ENCODE assay signal across 1 cellular context in genomic region chr11:66958232-66958955, GRCh38.
TF ChIP-seq lines count a peak whose summit lies in the region.

Gene PC (minus strand): TSS chr11:66958383. CDS start chr11:66872159, 86,224 bp downstream.

TF ChIP-seq in HepG2, 621 proteins besides CTCF, POLR2A, EP300 and RAD21 (continued from another document and continues in another):
- TF ChIP-seq ZBTB40 (IDR thresholded peaks at IDR 0.05) (no peak), ZBTB40 (CRISPR knock-in tag; IDR thresholded peaks at IDR 0.05) (0 out of 2 replicates have a peak, but pooled peaks have one; percentile 64), SMYD3 (CRISPR knock-in tag; IDR thresholded peaks at IDR 0.05) (peak; percentile 98), ZMAT3 (CRISPR knock-in tag; conservative IDR thresholded peaks at IDR 0.05) (peak; percentile 79; the same call in 1 of the 2 replicates), BRD4 (CRISPR knock-in tag; IDR thresholded peaks at IDR 0.05) (0 out of 2 replicates have a peak, but pooled peaks have one; percentile 50), PTBP1 (IDR thresholded peaks at IDR 0.05; ENCODE audit: low read depth, low read length, poor library complexity, severe bottlenecking) (peak; percentile 88), ARHGAP35 (CRISPR knock-in tag; IDR thresholded peaks at IDR 0.05; ENCODE audit: borderline replicate concordance) (no peak; the same call in 1 of the 2 replicates), KDM2A (CRISPR knock-in tag; IDR thresholded peaks at IDR 0.05; ENCODE audit: borderline replicate concordance, low read depth) (0 out of 2 replicates have a peak, but pooled peaks have one; percentile 66), HNRNPL (IDR thresholded peaks at IDR 0.05; ENCODE audit: low read depth, low read length) (0 out of 2 replicates have a peak, but pooled peaks have one; percentile 39), SALL1 (CRISPR knock-in tag; IDR thresholded peaks at IDR 0.05) (peak; percentile 92), NAIF1 (CRISPR knock-in tag; IDR thresholded peaks at IDR 0.05; ENCODE audit: borderline replicate concordance) (no peak; the same call in 1 of the 2 replicates), SAFB2 (CRISPR knock-in tag; IDR thresholded peaks at IDR 0.05; ENCODE audit: borderline replicate concordance, low read depth) (peak; percentile 52; the same call in 1 of the 2 replicates), SKI (IDR thresholded peaks at IDR 0.05; ENCODE audit: partially characterized antibody) (peak; percentile 41), ZNF724P (CRISPR knock-in tag; IDR thresholded peaks at IDR 0.05; ENCODE audit: borderline replicate concordance) (peak; percentile 60; the same call in 1 of the 2 replicates), USF2 (IDR thresholded peaks at IDR 0.05; ENCODE audit: low read depth, low read length) (peak; percentile 90), USF2 (CRISPR knock-in tag; IDR thresholded peaks at IDR 0.05; ENCODE audit: borderline replicate concordance) (peak; percentile 99), ZNF720 (CRISPR knock-in tag; IDR thresholded peaks at IDR 0.05) (no peak), SUZ12 (IDR thresholded peaks at IDR 0.05; ENCODE audit: low read depth, low read length) (no peak), MIER2 (CRISPR knock-in tag; IDR thresholded peaks at IDR 0.05) (peak; percentile 79), PBX3 (CRISPR knock-in tag; IDR thresholded peaks at IDR 0.05; ENCODE audit: borderline replicate concordance) (no peak), ZNF749 (CRISPR knock-in tag; IDR thresholded peaks at IDR 0.05; ENCODE audit: borderline replicate concordance) (peak; percentile 83; the same call in 1 of the 2 replicates), TFDP1 (CRISPR knock-in tag; IDR thresholded peaks at IDR 0.05; ENCODE audit: borderline replicate concordance) (peak; percentile 95), ZNF776 (CRISPR knock-in tag; IDR thresholded peaks at IDR 0.05) (peak; percentile 84; the same call in 1 of the 2 replicates), ZNF598 (CRISPR knock-in tag; IDR thresholded peaks at IDR 0.05; ENCODE audit: borderline replicate concordance) (0 out of 2 replicates have a peak, but pooled peaks have one; percentile 37), SMAD3 (CRISPR knock-in tag; IDR thresholded peaks at IDR 0.05) (peak; percentile 60; the same call in 1 of the 2 replicates), ZFYVE20 (CRISPR knock-in tag; IDR thresholded peaks at IDR 0.05; ENCODE audit: borderline replicate concordance, low read depth) (0 out of 2 replicates have a peak, but pooled peaks have one; percentile 73), SIN3B (IDR thresholded peaks at IDR 0.05; ENCODE audit: low read length) (no peak), HNF1B (CRISPR knock-in tag; IDR thresholded peaks at IDR 0.05) (peak; percentile 86), SAP130 (CRISPR knock-in tag; IDR thresholded peaks at IDR 0.05; ENCODE audit: low read depth) (peak; percentile 99), KAT7 (CRISPR knock-in tag; IDR thresholded peaks at IDR 0.05; ENCODE audit: borderline replicate concordance) (0 out of 2 replicates have a peak, but pooled peaks have one; percentile 27), MAX (IDR thresholded peaks at IDR 0.05) (peak; percentile 100), ATF2 (CRISPR knock-in tag; IDR thresholded peaks at IDR 0.05) (peak; percentile 64; the same call in 1 of the 2 replicates), ZNF768 (CRISPR knock-in tag; IDR thresholded peaks at IDR 0.05) (peak; percentile 26; the same call in 1 of the 2 replicates), NFE2 (CRISPR knock-in tag; IDR thresholded peaks at IDR 0.05) (peak; percentile 27; the same call in 1 of the 2 replicates), CENPT (CRISPR knock-in tag; IDR thresholded peaks at IDR 0.05; ENCODE audit: low read depth) (peak; percentile 76; the same call in 1 of the 2 replicates), ZNF354B (CRISPR knock-in tag; IDR thresholded peaks at IDR 0.05) (peak; percentile 87; the same call in 1 of the 2 replicates), JUN (CRISPR knock-in tag; IDR thresholded peaks at IDR 0.05) (peak; percentile 52; the same call in 1 of the 2 replicates), ZBTB21 (CRISPR knock-in tag; IDR thresholded peaks at IDR 0.05) (peak; percentile 30; the same call in 1 of the 2 replicates), SMAD9 (CRISPR knock-in tag; IDR thresholded peaks at IDR 0.05) (peak; percentile 92; the same call in 1 of the 2 replicates), CREBL2 (CRISPR knock-in tag; IDR thresholded peaks at IDR 0.05; ENCODE audit: borderline replicate concordance) (peak; percentile 74; the same call in 1 of the 2 replicates), CBX1 (IDR thresholded peaks at IDR 0.05; ENCODE audit: low read depth) (peak; percentile 52), ZNF737 (CRISPR knock-in tag; IDR thresholded peaks at IDR 0.05; ENCODE audit: borderline replicate concordance) (no peak), REPIN1 (CRISPR knock-in tag; IDR thresholded peaks at IDR 0.05; ENCODE audit: borderline replicate concordance, low read depth) (peak; percentile 96), FOXJ3 (CRISPR knock-in tag; IDR thresholded peaks at IDR 0.05; ENCODE audit: borderline replicate concordance) (no peak), TFAP4 (IDR thresholded peaks at IDR 0.05; ENCODE audit: borderline replicate concordance, low read depth) (peak; percentile 98), ESRRA (CRISPR knock-in tag; IDR thresholded peaks at IDR 0.05; ENCODE audit: low read depth) (peak; percentile 64; the same call in 1 of the 2 replicates)
